In the genomic region with DNA sequence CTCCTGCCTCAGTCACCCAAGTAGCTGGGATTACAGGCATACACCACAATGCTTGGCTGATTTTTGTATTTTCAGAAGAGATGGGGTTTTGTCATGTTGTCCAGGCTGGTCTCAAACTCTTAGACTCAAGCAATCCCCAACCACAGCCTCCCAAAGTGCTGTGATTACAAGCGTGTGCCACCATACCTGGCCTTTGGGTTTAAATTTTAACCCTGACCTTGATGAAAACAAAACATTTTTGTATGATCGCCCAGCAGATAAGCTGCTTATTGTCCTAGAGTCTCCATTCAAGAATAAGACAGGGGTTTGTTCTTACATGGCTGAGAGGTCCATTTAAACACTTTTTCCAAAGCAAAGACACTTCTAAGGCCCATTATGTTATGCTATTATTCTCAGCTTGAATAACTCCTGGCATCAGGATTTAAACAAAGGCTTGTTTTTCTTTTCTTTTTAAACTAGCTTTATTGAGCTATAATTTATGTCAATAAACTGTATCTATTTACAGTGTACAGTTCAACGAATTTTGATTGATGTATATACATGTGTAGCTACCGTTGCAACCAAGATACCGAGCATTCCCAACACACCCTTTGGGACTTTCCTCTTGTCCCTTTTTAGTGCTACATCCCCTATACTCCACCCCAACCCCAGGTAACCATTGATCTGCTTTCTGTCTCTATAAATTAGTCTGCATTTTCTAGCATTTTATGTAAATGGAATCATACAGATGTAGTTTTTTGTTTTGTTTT, we compare ENCODE assay signal across 17 cellular contexts. TPM values are rescaled to one million over a fixed set of nuclear protein-coding genes. Genes with fewer than 3 reads are reported as not detected.
DNase-seq lines count a peak whose midpoint lies in the region; ATAC-seq and TF ChIP-seq lines count a peak whose summit lies in the region.
"Had no signal": no experiment of that assay in that cellular context is flagged by ENCODE, and none has a peak within 500 bp of the region (broad histone marks: within the 10 kb centered on the region; RNA-seq: fewer than 3 reads in every experiment).

No MANE protein-coding gene starts in this region.

- H3K27ac ChIP-seq in colonic mucosa (peak overlapping the region; percentile 82), mucosa of rectum (ENCODE audit: low read depth in 2 of 2, low read length in 2 of 2) (peak overlapping the region; percentile 88 to 90), spleen (no peak overlapping the region)
- H3K27ac ChIP-seq: C4-2B, GM23248 had no signal

- peaks cover 5% of the 10 kb centered on the region for H3K27me3 Mint-ChIP-seq in activated naive CD4-positive, alpha-beta T cell treated with anti-CD3 and anti-CD28 coated beads for 36 hours (ENCODE audit: low read depth)

- H3K9me3 ChIP-seq in colonic mucosa (no peaks in the 10 kb centered on the region), mucosa of rectum (ENCODE audit: control insufficient read depth in 2 of 2, low read length in 2 of 2) (no peaks in the 10 kb centered on the region), spleen (no peaks in the 10 kb centered on the region)
- H3K9me3 ChIP-seq: BE2C, Caco-2 had no signal

- CTCF ChIA-PET in activated naive CD4-positive, alpha-beta T cell treated with anti-CD3 and anti-CD28 coated beads for 36 hours (lab: Charles Lee), result interaction anchor here (0.9 to 1.3 kb wide), 2 partner anchors 9 to 12 kb away, joined by 3 read pairs; no protein-coding TSS in a partner anchor

- H3K36me3 Mint-ChIP-seq in activated naive CD4-positive, alpha-beta T cell treated with anti-CD3 and anti-CD28 coated beads for 36 hours (ENCODE audit: low read depth), result no peaks in the 10 kb centered on the region
- H3K36me3 Mint-ChIP-seq: CD8-positive, alpha-beta T cell had no signal

- H3K4me1 Mint-ChIP-seq in activated naive CD4-positive, alpha-beta T cell treated with anti-CD3 and anti-CD28 coated beads for 36 hours (ENCODE audit: low read depth), result no peaks in the 10 kb centered on the region

- H3K9me3 Mint-ChIP-seq in activated naive CD4-positive, alpha-beta T cell treated with anti-CD3 and anti-CD28 coated beads for 36 hours, result no peaks in the 10 kb centered on the region

- H3K9ac ChIP-seq in colonic mucosa (ENCODE audit: low read depth in 2 of 2, low read length in 2 of 2) (peak overlapping the region in 1 of 2 donors; percentile 29), mucosa of rectum (ENCODE audit: low read depth in 1 of 2, low read length in 2 of 2) (no peak overlapping the region)
- H3K9ac ChIP-seq: GM23248 had no signal

- DNase-seq in NCI-H748 (lab: John Stamatoyannopoulos, UW; ENCODE audit: unreplicated experiment), result peak; percentile 15
- DNase-seq in NCI-H748 treated with DMSO at 0.1 percent for 48 hours (lab: John Stamatoyannopoulos, UW), result no peak
- peak; percentile 32 for DNase-seq in HT-29 (ENCODE audit: low spot score)
- no peak for DNase-seq in colonic mucosa
- no peak for DNase-seq in Right ventricle myocardium superior
- DNase-seq in activated naive CD4-positive, alpha-beta T cell treated with anti-CD3 and anti-CD28 coated beads for 36 hours, result no peak
- DNase-seq in spleen, result no peak
- DNase-seq: BE2C; Caco-2; CD8-positive, alpha-beta T cell; DMS 273 treated with DMSO at 0.1 percent for 48 hours; DMS79 treated with DMSO at 0.1 percent for 48 hours; EL; GM23248; H7 had no signal

- whole genome bisulfite sequencing in spleen, 5 donors, result 82 to 95% (median 85%) methylated on average over 5 of the region's 5 CpGs

- H3K4me1 ChIP-seq in colonic mucosa (no peaks in the 10 kb centered on the region), mucosa of rectum (ENCODE audit: control insufficient read depth in 2 of 2, insufficient read depth in 2 of 2, low read length in 2 of 2) (peaks cover 10 to 16% of the 10 kb centered on the region in 2 donors), spleen (no peaks in the 10 kb centered on the region)
- H3K4me1 ChIP-seq: BE2C had no signal

- no peak overlapping the region for H3K4me3 Mint-ChIP-seq in activated naive CD4-positive, alpha-beta T cell treated with anti-CD3 and anti-CD28 coated beads for 36 hours
- H3K4me3 Mint-ChIP-seq: CD8-positive, alpha-beta T cell had no signal

- intact Hi-C loops in colonic mucosa (cut with DNase I) (no loop called here), Right ventricle myocardium superior (cut with DNase I) (no loop called here), spleen (cut with DNase I; ENCODE audit: low total_unique reads) (no loop called here)
- intact Hi-C loops in activated naive CD4-positive, alpha-beta T cell treated with anti-CD3 and anti-CD28 coated beads for 36 hours (cut with micrococcal nuclease), result no loop called here

- TF ChIP-seq CTCF in colonic mucosa (IDR thresholded peaks at IDR 0.05) (no peak), spleen (IDR thresholded peaks at IDR 0.05 in 8 of 11, conservative IDR thresholded peaks at IDR 0.05 in 3 of 11) (no peak)

- no peak for TF ChIP-seq POLR2A in spleen (IDR thresholded peaks at IDR 0.05)

- H3K4me3 ChIP-seq in colonic mucosa, result no peak overlapping the region
- no peak overlapping the region for H3K4me3 ChIP-seq in mucosa of rectum (ENCODE audit: low read length in 2 of 2)
- H3K4me3 ChIP-seq in spleen, result no peak overlapping the region
- H3K4me3 ChIP-seq: GM23248 had no signal

- H3K27me3 ChIP-seq in colonic mucosa, result no peaks in the 10 kb centered on the region
- no peaks in the 10 kb centered on the region for H3K27me3 ChIP-seq in mucosa of rectum (ENCODE audit: control insufficient read depth in 2 of 2, insufficient read depth in 2 of 2, low read length in 2 of 2)
- no peaks in the 10 kb centered on the region for H3K27me3 ChIP-seq in spleen (replicated peaks in 1 of 7)
- H3K27me3 ChIP-seq: BE2C had no signal

- ATAC-seq in Right ventricle myocardium superior (ENCODE audit: poor library complexity), result no peak
- ATAC-seq: CD8-positive, alpha-beta T cell had no signal

- H3K36me3 ChIP-seq in colonic mucosa, result no peaks in the 10 kb centered on the region
- no peaks in the 10 kb centered on the region for H3K36me3 ChIP-seq in mucosa of rectum (ENCODE audit: control insufficient read depth in 2 of 2, insufficient read depth in 2 of 2, low read length in 2 of 2)
- H3K36me3 ChIP-seq in spleen, result no peaks in the 10 kb centered on the region
- H3K36me3 ChIP-seq: BE2C had no signal

- no peak overlapping the region for H3K27ac Mint-ChIP-seq in activated naive CD4-positive, alpha-beta T cell treated with anti-CD3 and anti-CD28 coated beads for 36 hours
- H3K27ac Mint-ChIP-seq: CD8-positive, alpha-beta T cell had no signal

RNA-seq across cellular contexts. Expression of a gene that starts 1.4 kb away (rescaled TPM):
- 39.9 and 44.9 TPM in 2 replicates for total RNA-seq in HT-29 (2014; rRNA removed; shearing (Covaris generic))
- total RNA-seq in colonic mucosa, result 100 to 1,000 TPM; 360 to 853 TPM
- not detected for total RNA-seq in Right ventricle myocardium superior
- not detected for total RNA-seq in activated naive CD4-positive, alpha-beta T cell treated with anti-CD3 and anti-CD28 coated beads for 36 hours
- under 1 TPM in 3 of 7 donors, not detected in 4; 0.11 to 0.93 (median 0.27) TPM for total RNA-seq in spleen
- polyA plus RNA-seq in spleen, result under 1 TPM; 0.06 to 0.22 (median 0.07) TPM
- total RNA-seq: H7 had no signal

RNA-seq across cellular contexts. Expression of a gene that starts 48.8 kb away (rescaled TPM):
- 408 and 414 TPM in 2 replicates for total RNA-seq in HT-29 (2014; rRNA removed; shearing (Covaris generic))
- total RNA-seq in colonic mucosa, result 10 to 100 TPM; 74.4 to 74.8 TPM
- 112 TPM for total RNA-seq in Right ventricle myocardium superior
- total RNA-seq in activated naive CD4-positive, alpha-beta T cell treated with anti-CD3 and anti-CD28 coated beads for 36 hours, result under 1 TPM; 0.31 to 0.59 TPM
- 100 to 1,000 TPM in 5 of 7 donors, 10 to 100 TPM in 2; 71.9 to 227 (median 126) TPM for total RNA-seq in spleen
- polyA plus RNA-seq in spleen, result 10 to 100 TPM in 1 of 3 donors, 1 to 10 TPM in 2; 7.4 to 14.8 (median 9.8) TPM

Comparison
In these comparisons a context has a peak if more than half of its experiments do, and no peak if none do; other contexts are left out.
1. DNase-seq: peak in NCI-H748 (single experiment) and HT-29 (single experiment); none in NCI-H748 treated with DMSO at 0.1 percent for 48 hours (single experiment), colonic mucosa (single experiment), Right ventricle myocardium superior (single experiment), activated naive CD4-positive, alpha-beta T cell treated with anti-CD3 and anti-CD28 coated beads for 36 hours (single experiment) and spleen (single experiment).
2. H3K27ac ChIP-seq: peak in colonic mucosa (single experiment) and mucosa of rectum (2 of 2); none in spleen (0 of 8).
3. RNA of a gene that starts 1.4 kb away (total RNA-seq): 360 to 853 TPM in colonic mucosa and 39.9 to 44.9 TPM in HT-29; 0.11 to 0.93 TPM in spleen, not detected in Right ventricle myocardium superior (single experiment) and not detected in activated naive CD4-positive, alpha-beta T cell treated with anti-CD3 and anti-CD28 coated beads for 36 hours; every median in the first group is over 10 times any median in the second.
4. RNA of a gene that starts 48.8 kb away (total RNA-seq): 408 to 414 TPM in HT-29, 71.9 to 227 TPM in spleen, 112 TPM in Right ventricle myocardium superior (single experiment) and 74.4 to 74.8 TPM in colonic mucosa; 0.31 to 0.59 TPM in activated naive CD4-positive, alpha-beta T cell treated with anti-CD3 and anti-CD28 coated beads for 36 hours; every median in the first group is over 10 times any median in the second.